9 cellular contexts compared by ENCODE assay signal in genomic region chr9:100601216-100601615, GRCh38. TPM values are rescaled to one million over a fixed set of nuclear protein-coding genes. Genes with fewer than 3 reads are reported as not detected.
A peak's percentile ranks its signal among the peaks of the same experiment; 100 is the strongest.
DNase-seq lines count a peak whose midpoint lies in the region; ATAC-seq and TF ChIP-seq lines count a peak whose summit lies in the region.
"Had no signal": no experiment of that assay in that cellular context is flagged by ENCODE, and none has a peak within 500 bp of the region (broad histone marks: within the 10 kb centered on the region; RNA-seq: fewer than 3 reads in every experiment).

No MANE protein-coding gene starts in this region.

- H3K36me3 Mint-ChIP-seq in activated naive CD8-positive, alpha-beta T cell treated with anti-CD3 and anti-CD28 coated beads, Interleukin-2, amount 10 ng/mL, durations not matched to agents 7 days and 5 days: no peaks in the 10 kb centered on the region
- H3K36me3 Mint-ChIP-seq in stimulated activated naive B cell treated with anti-CD40 and anti-IgM and Interleukin-4, amounts not matched to agents 10 μg/mL and 1 μg/mL and 100 μg/mL, for 72 hours: no peaks in the 10 kb centered on the region

- H3K4me2 ChIP-seq in KMS-11: no peak overlapping the region
- H3K4me2 ChIP-seq: BLaER1 had no signal

- peaks cover 19% of the 10 kb centered on the region for H3K4me1 Mint-ChIP-seq in activated naive CD8-positive, alpha-beta T cell treated with anti-CD3 and anti-CD28 coated beads, Interleukin-2, amount 10 ng/mL, durations not matched to agents 7 days and 5 days
- peaks cover 12 to 18% of the 10 kb centered on the region in 2 donors for H3K4me1 Mint-ChIP-seq in stimulated activated naive B cell treated with anti-CD40 and anti-IgM and Interleukin-4, amounts not matched to agents 10 μg/mL and 1 μg/mL and 100 μg/mL, for 72 hours

- H3K9me3 Mint-ChIP-seq in activated naive CD8-positive, alpha-beta T cell treated with anti-CD3 and anti-CD28 coated beads, Interleukin-2, amount 10 ng/mL, durations not matched to agents 7 days and 5 days: no peaks in the 10 kb centered on the region
- peaks cover 0 to 1% of the 10 kb centered on the region in 2 donors for H3K9me3 Mint-ChIP-seq in stimulated activated naive B cell treated with anti-CD40 and anti-IgM and Interleukin-4, amounts not matched to agents 10 μg/mL and 1 μg/mL and 100 μg/mL, for 72 hours

- peak; percentile 57 for ATAC-seq in GM21619 (IDR thresholded peaks at IDR 0.05; ENCODE audit: unreplicated experiment)
- ATAC-seq in activated naive CD8-positive, alpha-beta T cell treated with anti-CD3 and anti-CD28 coated beads, Interleukin-2, amount 10 ng/mL, durations not matched to agents 7 days and 5 days (ENCODE audit: low read depth): peak; percentile 44
- ATAC-seq in stimulated activated naive B cell treated with anti-CD40 and anti-IgM and Interleukin-4, amounts not matched to agents 10 μg/mL and 1 μg/mL and 100 μg/mL, for 72 hours (replicated peaks): peak; percentile 53

- no peak overlapping the region for H3K4me3 Mint-ChIP-seq in activated naive CD8-positive, alpha-beta T cell treated with anti-CD3 and anti-CD28 coated beads, Interleukin-2, amount 10 ng/mL, durations not matched to agents 7 days and 5 days
- H3K4me3 Mint-ChIP-seq in stimulated activated naive B cell treated with anti-CD40 and anti-IgM and Interleukin-4, amounts not matched to agents 10 μg/mL and 1 μg/mL and 100 μg/mL, for 72 hours: no peak overlapping the region

- no peaks in the 10 kb centered on the region for H4K20me1 ChIP-seq in KMS-11 (ENCODE audit: insufficient read depth)
- H4K20me1 ChIP-seq: BLaER1 had no signal

- H3K27ac Mint-ChIP-seq in activated naive CD8-positive, alpha-beta T cell treated with anti-CD3 and anti-CD28 coated beads, Interleukin-2, amount 10 ng/mL, durations not matched to agents 7 days and 5 days: no peak overlapping the region
- no peak overlapping the region for H3K27ac Mint-ChIP-seq in stimulated activated naive B cell treated with anti-CD40 and anti-IgM and Interleukin-4, amounts not matched to agents 10 μg/mL and 1 μg/mL and 100 μg/mL, for 72 hours

- peak; percentile 74 for DNase-seq in SIG-M5 treated with dmso at 0.1 percent for 504 hours (lab: John Stamatoyannopoulos, UW; ENCODE audit: unreplicated experiment)
- DNase-seq in SIG-M5 (lab: John Stamatoyannopoulos, UW): no peak
- peak; percentile 75 for DNase-seq in NT2/D1 (ENCODE audit: low read depth, low spot score)
- no peak for DNase-seq in activated naive CD8-positive, alpha-beta T cell treated with anti-CD3 and anti-CD28 coated beads, Interleukin-2, amount 10 ng/mL, durations not matched to agents 7 days and 5 days
- DNase-seq in iPS-NIHi11 (ENCODE audit: low spot score): peak; percentile 62
- peak; percentile 23 for DNase-seq in stimulated activated naive B cell treated with anti-CD40 and anti-IgM and Interleukin-4, amounts not matched to agents 10 μg/mL and 1 μg/mL and 100 μg/mL, for 72 hours

- H3K4me3 ChIP-seq in KMS-11 (IDR thresholded peaks at IDR 0.05; ENCODE audit: insufficient read depth, low read depth, low read length) (no peak overlapping the region), NT2/D1 (ENCODE audit: insufficient read length, low read depth) (no peak overlapping the region)
- H3K4me3 ChIP-seq: BLaER1 had no signal

- H3K9ac ChIP-seq in KMS-11: no peak overlapping the region
- H3K9ac ChIP-seq in NT2/D1 (ENCODE audit: insufficient read length, low read depth): no peak overlapping the region
- H3K9ac ChIP-seq: BLaER1 had no signal

- no peak overlapping the region; the same call in 1 of the 2 replicates for H2AFZ ChIP-seq in KMS-11 (ENCODE audit: low read depth)

- H3K27me3 ChIP-seq in KMS-11 (ENCODE audit: insufficient read depth, low read depth) (no peaks in the 10 kb centered on the region), NT2/D1 (ENCODE audit: insufficient read depth, insufficient read length) (peaks cover 7% of the 10 kb centered on the region)
- H3K27me3 ChIP-seq: BLaER1 had no signal

- H3K4me1 ChIP-seq in KMS-11 (ENCODE audit: low read depth, poor library complexity, severe bottlenecking): peaks cover 32% of the 10 kb centered on the region
- H3K4me1 ChIP-seq in NT2/D1 (ENCODE audit: insufficient read depth, insufficient read length): no peaks in the 10 kb centered on the region

- H3K79me2 ChIP-seq in KMS-11 (ENCODE audit: insufficient read depth, low read depth): no peaks in the 10 kb centered on the region

- no peaks in the 10 kb centered on the region for H3K9me3 ChIP-seq in NT2/D1 (ENCODE audit: insufficient read depth, low read length)
- H3K9me3 ChIP-seq: BLaER1 had no signal

- POLR2A ChIA-PET in activated naive CD8-positive, alpha-beta T cell treated with anti-CD3 and anti-CD28 coated beads, Interleukin-2, amount 10 ng/mL, durations not matched to agents 7 days and 5 days (lab: Charles Lee): no interaction called here

- peak; percentile 87 for TF ChIP-seq CTCF in KMS-11 (conservative IDR thresholded peaks at IDR 0.05; ENCODE audit: low read depth, low read length)

- H3K27me3 Mint-ChIP-seq in activated naive CD8-positive, alpha-beta T cell treated with anti-CD3 and anti-CD28 coated beads, Interleukin-2, amount 10 ng/mL, durations not matched to agents 7 days and 5 days: peaks cover 16% of the 10 kb centered on the region
- peaks cover 10 to 13% of the 10 kb centered on the region in 2 donors for H3K27me3 Mint-ChIP-seq in stimulated activated naive B cell treated with anti-CD40 and anti-IgM and Interleukin-4, amounts not matched to agents 10 μg/mL and 1 μg/mL and 100 μg/mL, for 72 hours

- no peaks in the 10 kb centered on the region for H3K36me3 ChIP-seq in KMS-11 (ENCODE audit: insufficient read depth)
- H3K36me3 ChIP-seq in NT2/D1 (ENCODE audit: insufficient read depth, insufficient read length, low read length): no peaks in the 10 kb centered on the region
- H3K36me3 ChIP-seq: BLaER1 had no signal

- no peak overlapping the region for H3K27ac ChIP-seq in KMS-11
- H3K27ac ChIP-seq: BLaER1 had no signal

RNA-seq across cellular contexts. Expression of gene CAVIN4, which starts 23.3 kb away (rescaled TPM):
- under 1 TPM in 1 of 2 experiments, not detected in 1; 0.23 TPM for total RNA-seq in activated naive CD8-positive, alpha-beta T cell treated with anti-CD3 and anti-CD28 coated beads, Interleukin-2, amount 10 ng/mL, durations not matched to agents 7 days and 5 days

Comparison
In these comparisons a context has a peak if more than half of its experiments do, and no peak if none do; other contexts are left out.
1. DNase-seq: peak in SIG-M5 treated with dmso at 0.1 percent for 504 hours (single experiment), NT2/D1 (single experiment), iPS-NIHi11 (single experiment) and stimulated activated naive B cell treated with anti-CD40 and anti-IgM and Interleukin-4, amounts not matched to agents 10 μg/mL and 1 μg/mL and 100 μg/mL, for 72 hours (single experiment); none in SIG-M5 (single experiment) and activated naive CD8-positive, alpha-beta T cell treated with anti-CD3 and anti-CD28 coated beads, Interleukin-2, amount 10 ng/mL, durations not matched to agents 7 days and 5 days (single experiment).
2. Peak in every context shown above with its lines, with median percentiles within 50 percentile points of each other: ATAC-seq.